Comparison of ENCODE assay signal across 9 cellular contexts in genomic region chr6:144217264-144217663, GRCh38.
DNase-seq lines count a peak whose midpoint lies in the region; ATAC-seq and TF ChIP-seq lines count a peak whose summit lies in the region.
"Had no signal": no experiment of that assay in that cellular context is flagged by ENCODE, and none has a peak within 500 bp of the region (broad histone marks: within the 10 kb centered on the region; RNA-seq: fewer than 3 reads in every experiment).

No MANE protein-coding gene starts in this region.

- POLR2A ChIA-PET in activated naive CD8-positive, alpha-beta T cell treated with anti-CD3 and anti-CD28 coated beads, Interleukin-2, amount 10 ng/mL, durations not matched to agents 7 days and 5 days (lab: Charles Lee): interaction anchor here (1.0 to 1.3 kb wide), 2 partner anchors 67 to 122 kb away, joined by 3 to 9 read pairs; partner anchors contain the start of gene SF3B5

- H3K4me3 ChIP-seq in left ventricle myocardium inferior (peak overlapping the region; percentile 79), uterus (peak overlapping the region; percentile 57 to 60)

- peak overlapping the region; percentile 99 for H3K27ac Mint-ChIP-seq in activated naive CD8-positive, alpha-beta T cell treated with anti-CD3 and anti-CD28 coated beads, Interleukin-2, amount 10 ng/mL, durations not matched to agents 7 days and 5 days

- H3K27me3 Mint-ChIP-seq in activated naive CD8-positive, alpha-beta T cell treated with anti-CD3 and anti-CD28 coated beads, Interleukin-2, amount 10 ng/mL, durations not matched to agents 7 days and 5 days: no peaks in the 10 kb centered on the region

- no peak for ATAC-seq in left cardiac atrium
- no peak for ATAC-seq in activated naive CD8-positive, alpha-beta T cell treated with anti-CD3 and anti-CD28 coated beads, Interleukin-2, amount 10 ng/mL, durations not matched to agents 7 days and 5 days (ENCODE audit: low read depth)

- H3K9me3 ChIP-seq in left ventricle myocardium inferior (replicated peaks): peaks cover 7% of the 10 kb centered on the region
- H3K9me3 ChIP-seq in uterus: no peaks in the 10 kb centered on the region

- TF ChIP-seq CTCF in left ventricle myocardium inferior (IDR thresholded peaks at IDR 0.05; ENCODE audit: borderline replicate concordance) (no peak), uterus (IDR thresholded peaks at IDR 0.05) (no peak)

- intact Hi-C loops in left ventricle myocardium inferior (cut with micrococcal nuclease) (loop anchor here (5.0 to 10.0 kb wide), 2 partner anchors 65 to 268 kb away; no protein-coding TSS in a partner anchor), left cardiac atrium (cut with DNase I) (loop anchor here (2.0 to 10.0 kb wide), 6 partner anchors 65 to 266 kb away; partner anchors contain the start of genes STX11 (in 2 of the 2) and UTRN (in 1 of the 2)), uterus (cut with DNase I; ENCODE audit: low total_unique reads) (loop anchor here (5.0 to 10.0 kb wide), 2 partner anchors 68 to 265 kb away; partner anchors contain the start of gene UTRN)

- H3K27ac ChIP-seq in left ventricle myocardium inferior (replicated peaks) (peak overlapping the region; percentile 93), uterus (peak overlapping the region; percentile 94 to 98)

- TF ChIP-seq POLR2A in uterus (IDR thresholded peaks at IDR 0.05): no peak

- peaks cover 1% of the 10 kb centered on the region for H3K36me3 Mint-ChIP-seq in activated naive CD8-positive, alpha-beta T cell treated with anti-CD3 and anti-CD28 coated beads, Interleukin-2, amount 10 ng/mL, durations not matched to agents 7 days and 5 days

- peak overlapping the region; percentile 88 for H3K4me3 Mint-ChIP-seq in activated naive CD8-positive, alpha-beta T cell treated with anti-CD3 and anti-CD28 coated beads, Interleukin-2, amount 10 ng/mL, durations not matched to agents 7 days and 5 days

- peaks cover 27% of the 10 kb centered on the region for H3K4me1 Mint-ChIP-seq in activated naive CD8-positive, alpha-beta T cell treated with anti-CD3 and anti-CD28 coated beads, Interleukin-2, amount 10 ng/mL, durations not matched to agents 7 days and 5 days

- H3K4me1 ChIP-seq in left ventricle myocardium inferior (peaks cover 31% of the 10 kb centered on the region), uterus (peaks cover 0 to 4% of the 10 kb centered on the region in 2 donors)

- H3K27me3 ChIP-seq in left ventricle myocardium inferior (ENCODE audit: low read depth) (no peaks in the 10 kb centered on the region), uterus (no peaks in the 10 kb centered on the region)

- H3K36me3 ChIP-seq in left ventricle myocardium inferior (no peaks in the 10 kb centered on the region), uterus (no peaks in the 10 kb centered on the region)

- H3K9me3 Mint-ChIP-seq in activated naive CD8-positive, alpha-beta T cell treated with anti-CD3 and anti-CD28 coated beads, Interleukin-2, amount 10 ng/mL, durations not matched to agents 7 days and 5 days: peaks cover 1% of the 10 kb centered on the region

- DNase-seq in left ventricle myocardium inferior (no peak), left cardiac atrium (no peak), medulla oblongata (ENCODE audit: extremely low spot score) (peak; percentile 21), uterus (no peak), NCI-H226 (no peak), occipital lobe (lab: John Stamatoyannopoulos, UW) (no peak)
- no peak for DNase-seq in activated naive CD8-positive, alpha-beta T cell treated with anti-CD3 and anti-CD28 coated beads, Interleukin-2, amount 10 ng/mL, durations not matched to agents 7 days and 5 days
- no peak for DNase-seq in effector CD8-positive, alpha-beta T cell (lab: John Stamatoyannopoulos, UW)
- DNase-seq: NCI-H1417 treated with DMSO at 0.1 percent for 48 hours had no signal
